Comparison of ENCODE assay signal across 1 cellular context in genomic region chr6:149840345-149841075, GRCh38.
TF ChIP-seq lines count a peak whose summit lies in the region.

No MANE protein-coding gene starts in this region.

TF ChIP-seq in HepG2, 621 proteins besides CTCF, POLR2A, EP300 and RAD21 (continued from another document and continues in another):
- TF ChIP-seq MED1 (CRISPR knock-in tag; IDR thresholded peaks at IDR 0.05) (peak; percentile 46; the same call in 1 of the 2 replicates), JDP2 (CRISPR knock-in tag; IDR thresholded peaks at IDR 0.05; ENCODE audit: borderline replicate concordance) (no peak), TSC22D2 (CRISPR knock-in tag; IDR thresholded peaks at IDR 0.05; ENCODE audit: borderline replicate concordance) (no peak), NFKB2 (CRISPR knock-in tag; IDR thresholded peaks at IDR 0.05; ENCODE audit: borderline replicate concordance) (peak; percentile 47; the same call in 1 of the 2 replicates), ZNF749 (CRISPR knock-in tag; IDR thresholded peaks at IDR 0.05; ENCODE audit: borderline replicate concordance) (no peak), MBNL3 (CRISPR knock-in tag; conservative IDR thresholded peaks at IDR 0.05) (no peak), ZNF432 (CRISPR knock-in tag; IDR thresholded peaks at IDR 0.05; ENCODE audit: borderline replicate concordance) (no peak), KLF6 (CRISPR knock-in tag; IDR thresholded peaks at IDR 0.05) (no peak), ZNF251 (CRISPR knock-in tag; IDR thresholded peaks at IDR 0.05) (peak; percentile 67; the same call in 1 of the 2 replicates), ZNF329 (CRISPR knock-in tag; IDR thresholded peaks at IDR 0.05; ENCODE audit: low read depth) (peak; percentile 60; the same call in 1 of the 2 replicates), ZNF124 (CRISPR knock-in tag; IDR thresholded peaks at IDR 0.05) (no peak), PTBP1 (IDR thresholded peaks at IDR 0.05; ENCODE audit: low read depth, low read length, poor library complexity, severe bottlenecking) (no peak), SMAD3 (CRISPR knock-in tag; IDR thresholded peaks at IDR 0.05) (no peak), LCORL (IDR thresholded peaks at IDR 0.05) (no peak), LCORL (CRISPR knock-in tag; IDR thresholded peaks at IDR 0.05) (0 out of 2 replicates have a peak, but pooled peaks have one; percentile 41), SMC3 (IDR thresholded peaks at IDR 0.05; ENCODE audit: low read length) (peak; percentile 99), ZNF232 (CRISPR knock-in tag; IDR thresholded peaks at IDR 0.05; ENCODE audit: borderline replicate concordance) (no peak), SOX5 (CRISPR knock-in tag; IDR thresholded peaks at IDR 0.05; ENCODE audit: borderline replicate concordance) (peak; percentile 43; the same call in 1 of the 2 replicates), ZFP36L1 (CRISPR knock-in tag; IDR thresholded peaks at IDR 0.05) (no peak), SOX6 (IDR thresholded peaks at IDR 0.05) (no peak), SOX6 (CRISPR knock-in tag; IDR thresholded peaks at IDR 0.05) (peak; percentile 18; the same call in 1 of the 2 replicates), XRCC5 (optimal IDR thresholded peaks at IDR 0.05; ENCODE audit: low read length) (peak; percentile 92), ZNF891 (CRISPR knock-in tag; IDR thresholded peaks at IDR 0.05) (0 out of 2 replicates have a peak, but pooled peaks have one; percentile 56), ZNF614 (CRISPR knock-in tag; IDR thresholded peaks at IDR 0.05; ENCODE audit: borderline replicate concordance) (peak; percentile 51; the same call in 1 of the 2 replicates), SNRNP70 (IDR thresholded peaks at IDR 0.05; ENCODE audit: low read depth, low read length) (no peak), NFRKB (IDR thresholded peaks at IDR 0.05) (no peak), RFX5 (IDR thresholded peaks at IDR 0.05; ENCODE audit: low read depth, low read length) (no peak), WIZ (CRISPR knock-in tag; IDR thresholded peaks at IDR 0.05) (peak; percentile 41; the same call in 1 of the 2 replicates), MXD4 (CRISPR knock-in tag; IDR thresholded peaks at IDR 0.05) (peak; percentile 61; the same call in 1 of the 2 replicates), HDAC1 (CRISPR knock-in tag; IDR thresholded peaks at IDR 0.05) (0 out of 2 replicates have a peak, but pooled peaks have one; percentile 22), MLXIP (CRISPR knock-in tag; IDR thresholded peaks at IDR 0.05; ENCODE audit: borderline replicate concordance) (no peak), ZNF468 (CRISPR knock-in tag; IDR thresholded peaks at IDR 0.05) (no peak), PHF8 (CRISPR knock-in tag; IDR thresholded peaks at IDR 0.05) (peak; percentile 44; the same call in 1 of the 2 replicates), KLF15 (CRISPR knock-in tag; IDR thresholded peaks at IDR 0.05; ENCODE audit: borderline replicate concordance) (no peak), TMF1 (CRISPR knock-in tag; IDR thresholded peaks at IDR 0.05; ENCODE audit: low read depth) (no peak), ZNF792 (CRISPR knock-in tag; IDR thresholded peaks at IDR 0.05) (0 out of 2 replicates have a peak, but pooled peaks have one; percentile 61), ZSCAN31 (CRISPR knock-in tag; IDR thresholded peaks at IDR 0.05; ENCODE audit: low read depth) (0 out of 2 replicates have a peak, but pooled peaks have one; percentile 65), IRF2 (CRISPR knock-in tag; IDR thresholded peaks at IDR 0.05) (peak; percentile 80), NFIC (IDR thresholded peaks at IDR 0.05; ENCODE audit: low read length) (no peak), CREBL2 (CRISPR knock-in tag; IDR thresholded peaks at IDR 0.05; ENCODE audit: borderline replicate concordance) (no peak), CBFB (CRISPR knock-in tag; IDR thresholded peaks at IDR 0.05) (0 out of 2 replicates have a peak, but pooled peaks have one; percentile 27), ZFX (CRISPR knock-in tag; IDR thresholded peaks at IDR 0.05; ENCODE audit: low read depth) (peak; percentile 15; the same call in 1 of the 2 replicates), GPN1 (CRISPR knock-in tag; IDR thresholded peaks at IDR 0.05; ENCODE audit: borderline replicate concordance) (no peak), HOXD1 (CRISPR knock-in tag; IDR thresholded peaks at IDR 0.05) (no peak), ZNF747 (CRISPR knock-in tag; IDR thresholded peaks at IDR 0.05; ENCODE audit: borderline replicate concordance) (peak; percentile 57; the same call in 1 of the 2 replicates), ZFYVE20 (CRISPR knock-in tag; IDR thresholded peaks at IDR 0.05; ENCODE audit: borderline replicate concordance, low read depth) (no peak), ZGPAT (CRISPR knock-in tag; IDR thresholded peaks at IDR 0.05) (peak; percentile 58), ZNF460 (CRISPR knock-in tag; IDR thresholded peaks at IDR 0.05; ENCODE audit: borderline replicate concordance) (no peak)
- TF ChIP-seq, protein P1, sequence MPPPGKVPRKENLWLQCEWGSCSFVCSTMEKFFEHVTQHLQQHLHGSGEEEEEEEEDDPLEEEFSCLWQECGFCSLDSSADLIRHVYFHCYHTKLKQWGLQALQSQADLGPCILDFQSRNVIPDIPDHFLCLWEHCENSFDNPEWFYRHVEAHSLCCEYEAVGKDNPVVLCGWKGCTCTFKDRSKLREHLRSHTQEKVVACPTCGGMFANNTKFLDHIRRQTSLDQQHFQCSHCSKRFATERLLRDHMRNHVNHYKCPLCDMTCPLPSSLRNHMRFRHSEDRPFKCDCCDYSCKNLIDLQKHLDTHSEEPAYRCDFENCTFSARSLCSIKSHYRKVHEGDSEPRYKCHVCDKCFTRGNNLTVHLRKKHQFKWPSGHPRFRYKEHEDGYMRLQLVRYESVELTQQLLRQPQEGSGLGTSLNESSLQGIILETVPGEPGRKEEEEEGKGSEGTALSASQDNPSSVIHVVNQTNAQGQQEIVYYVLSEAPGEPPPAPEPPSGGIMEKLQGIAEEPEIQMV (CRISPR knock-in tag; IDR thresholded peaks at IDR 0.05; ENCODE audit: low read depth): no peak
- TF ChIP-seq, protein P2, sequence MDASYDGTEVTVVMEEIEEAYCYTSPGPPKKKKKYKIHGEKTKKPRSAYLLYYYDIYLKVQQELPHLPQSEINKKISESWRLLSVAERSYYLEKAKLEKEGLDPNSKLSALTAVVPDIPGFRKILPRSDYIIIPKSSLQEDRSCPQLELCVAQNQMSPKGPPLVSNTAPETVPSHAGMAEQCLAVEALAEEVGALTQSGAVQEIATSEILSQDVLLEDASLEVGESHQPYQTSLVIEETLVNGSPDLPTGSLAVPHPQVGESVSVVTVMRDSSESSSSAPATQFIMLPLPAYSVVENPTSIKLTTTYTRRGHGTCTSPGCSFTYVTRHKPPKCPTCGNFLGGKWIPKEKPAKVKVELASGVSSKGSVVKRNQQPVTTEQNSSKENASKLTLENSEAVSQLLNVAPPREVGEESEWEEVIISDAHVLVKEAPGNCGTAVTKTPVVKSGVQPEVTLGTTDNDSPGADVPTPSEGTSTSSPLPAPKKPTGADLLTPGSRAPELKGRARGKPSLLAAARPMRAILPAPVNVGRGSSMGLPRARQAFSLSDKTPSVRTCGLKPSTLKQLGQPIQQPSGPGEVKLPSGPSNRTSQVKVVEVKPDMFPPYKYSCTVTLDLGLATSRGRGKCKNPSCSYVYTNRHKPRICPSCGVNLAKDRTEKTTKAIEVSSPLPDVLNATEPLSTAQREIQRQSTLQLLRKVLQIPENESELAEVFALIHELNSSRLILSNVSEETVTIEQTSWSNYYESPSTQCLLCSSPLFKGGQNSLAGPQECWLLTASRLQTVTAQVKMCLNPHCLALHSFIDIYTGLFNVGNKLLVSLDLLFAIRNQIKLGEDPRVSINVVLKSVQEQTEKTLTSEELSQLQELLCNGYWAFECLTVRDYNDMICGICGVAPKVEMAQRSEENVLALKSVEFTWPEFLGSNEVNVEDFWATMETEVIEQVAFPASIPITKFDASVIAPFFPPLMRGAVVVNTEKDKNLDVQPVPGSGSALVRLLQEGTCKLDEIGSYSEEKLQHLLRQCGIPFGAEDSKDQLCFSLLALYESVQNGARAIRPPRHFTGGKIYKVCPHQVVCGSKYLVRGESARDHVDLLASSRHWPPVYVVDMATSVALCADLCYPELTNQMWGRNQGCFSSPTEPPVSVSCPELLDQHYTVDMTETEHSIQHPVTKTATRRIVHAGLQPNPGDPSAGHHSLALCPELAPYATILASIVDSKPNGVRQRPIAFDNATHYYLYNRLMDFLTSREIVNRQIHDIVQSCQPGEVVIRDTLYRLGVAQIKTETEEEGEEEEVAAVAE (CRISPR knock-in tag; IDR thresholded peaks at IDR 0.05; ENCODE audit: borderline replicate concordance): 0 out of 2 replicates have a peak, but pooled peaks have one; percentile 32
- TF ChIP-seq, protein P3, sequence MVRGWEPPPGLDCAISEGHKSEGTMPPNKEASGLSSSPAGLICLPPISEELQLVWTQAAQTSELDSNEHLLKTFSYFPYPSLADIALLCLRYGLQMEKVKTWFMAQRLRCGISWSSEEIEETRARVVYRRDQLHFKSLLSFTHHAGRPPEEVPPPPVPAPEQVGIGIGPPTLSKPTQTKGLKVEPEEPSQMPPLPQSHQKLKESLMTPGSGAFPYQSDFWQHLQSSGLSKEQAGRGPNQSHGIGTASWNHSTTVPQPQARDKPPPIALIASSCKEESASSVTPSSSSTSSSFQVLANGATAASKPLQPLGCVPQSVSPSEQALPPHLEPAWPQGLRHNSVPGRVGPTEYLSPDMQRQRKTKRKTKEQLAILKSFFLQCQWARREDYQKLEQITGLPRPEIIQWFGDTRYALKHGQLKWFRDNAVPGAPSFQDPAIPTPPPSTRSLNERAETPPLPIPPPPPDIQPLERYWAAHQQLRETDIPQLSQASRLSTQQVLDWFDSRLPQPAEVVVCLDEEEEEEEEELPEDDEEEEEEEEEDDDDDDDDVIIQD (CRISPR knock-in tag; IDR thresholded peaks at IDR 0.05; ENCODE audit: low read depth): peak; percentile 46; the same call in 1 of the 2 replicates
- TF ChIP-seq, protein P4, sequence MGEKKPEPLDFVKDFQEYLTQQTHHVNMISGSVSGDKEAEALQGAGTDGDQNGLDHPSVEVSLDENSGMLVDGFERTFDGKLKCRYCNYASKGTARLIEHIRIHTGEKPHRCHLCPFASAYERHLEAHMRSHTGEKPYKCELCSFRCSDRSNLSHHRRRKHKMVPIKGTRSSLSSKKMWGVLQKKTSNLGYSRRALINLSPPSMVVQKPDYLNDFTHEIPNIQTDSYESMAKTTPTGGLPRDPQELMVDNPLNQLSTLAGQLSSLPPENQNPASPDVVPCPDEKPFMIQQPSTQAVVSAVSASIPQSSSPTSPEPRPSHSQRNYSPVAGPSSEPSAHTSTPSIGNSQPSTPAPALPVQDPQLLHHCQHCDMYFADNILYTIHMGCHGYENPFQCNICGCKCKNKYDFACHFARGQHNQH (CRISPR knock-in tag; IDR thresholded peaks at IDR 0.05): peak; percentile 86; the same call in 1 of the 2 replicates
- TF ChIP-seq, protein P5, sequence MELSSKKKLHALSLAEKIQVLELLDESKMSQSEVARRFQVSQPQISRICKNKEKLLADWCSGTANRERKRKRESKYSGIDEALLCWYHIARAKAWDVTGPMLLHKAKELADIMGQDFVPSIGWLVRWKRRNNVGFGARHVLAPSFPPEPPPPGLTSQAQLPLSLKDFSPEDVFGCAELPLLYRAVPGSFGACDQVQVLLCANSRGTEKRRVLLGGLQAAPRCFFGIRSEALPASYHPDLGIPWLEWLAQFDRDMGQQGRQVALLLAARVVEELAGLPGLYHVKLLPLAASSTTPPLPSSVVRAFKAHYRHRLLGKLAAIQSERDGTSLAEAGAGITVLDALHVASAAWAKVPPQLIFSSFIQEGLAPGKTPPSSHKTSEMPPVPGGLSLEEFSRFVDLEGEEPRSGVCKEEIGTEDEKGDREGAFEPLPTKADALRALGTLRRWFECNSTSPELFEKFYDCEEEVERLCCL (CRISPR knock-in tag; IDR thresholded peaks at IDR 0.05; ENCODE audit: borderline replicate concordance): no peak
- TF ChIP-seq, protein P6, sequence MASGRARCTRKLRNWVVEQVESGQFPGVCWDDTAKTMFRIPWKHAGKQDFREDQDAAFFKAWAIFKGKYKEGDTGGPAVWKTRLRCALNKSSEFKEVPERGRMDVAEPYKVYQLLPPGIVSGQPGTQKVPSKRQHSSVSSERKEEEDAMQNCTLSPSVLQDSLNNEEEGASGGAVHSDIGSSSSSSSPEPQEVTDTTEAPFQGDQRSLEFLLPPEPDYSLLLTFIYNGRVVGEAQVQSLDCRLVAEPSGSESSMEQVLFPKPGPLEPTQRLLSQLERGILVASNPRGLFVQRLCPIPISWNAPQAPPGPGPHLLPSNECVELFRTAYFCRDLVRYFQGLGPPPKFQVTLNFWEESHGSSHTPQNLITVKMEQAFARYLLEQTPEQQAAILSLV (CRISPR knock-in tag; IDR thresholded peaks at IDR 0.05; ENCODE audit: borderline replicate concordance): peak; percentile 55; the same call in 1 of the 2 replicates
